Comparison of ENCODE assay signal across 8 cellular contexts in genomic region chr12:69239922-69240624, GRCh38. TPM values are rescaled to one million over a fixed set of nuclear protein-coding genes. Genes with fewer than 3 reads are reported as not detected.
DNase-seq lines count a peak whose midpoint lies in the region; ATAC-seq, FAIRE-seq and TF ChIP-seq lines count a peak whose summit lies in the region.

No MANE protein-coding gene starts in this region.

- FAIRE-seq in GM12878 (lab: Jason Lieb, UNC) = peak; percentile 78

- H3K27ac ChIP-seq in GM12878 (ENCODE audit: control insufficient read depth, insufficient read depth) = peak overlapping the region; percentile 81

- no peak; the same call in 1 of the 2 replicates for TF ChIP-seq POLR2A in GM12878 (IDR thresholded peaks at IDR 0.05; ENCODE audit: low read depth, low read length)

- TF ChIP-seq RAD21 in GM12878 (IDR thresholded peaks at IDR 0.05; ENCODE audit: insufficient read depth, low read depth, low read length) = no peak

- H4K20me1 ChIP-seq in GM12878 (ENCODE audit: control insufficient read depth, insufficient read depth) = no peaks in the 10 kb centered on the region; the same call in 1 of the 2 replicates

- H3K27me3 ChIP-seq in GM12878 (replicated peaks in 1 of 2; ENCODE audit: control insufficient read depth in 2 of 2, insufficient read depth in 2 of 2, low read length in 1 of 2) (no peaks in the 10 kb centered on the region), iPS-15b (ENCODE audit: control insufficient read depth, insufficient read depth, low read length) (peaks cover 2% of the 10 kb centered on the region)

- ATAC-seq in GM21515 (IDR thresholded peaks at IDR 0.05; ENCODE audit: unreplicated experiment) (peak; percentile 38), GM12878 (peak; percentile 17)

- no peak overlapping the region; the same call in 1 of the 2 replicates for H2AFZ ChIP-seq in GM12878 (ENCODE audit: control insufficient read depth, low read depth, low read length)

- intact Hi-C loops in GM12878 (cut with micrococcal nuclease; ENCODE audit: unreplicated experiment) = loop anchor here (10.0 kb wide), 1 partner anchor 395 kb away; no protein-coding TSS in a partner anchor

- H3K9me3 ChIP-seq in GM12878 (replicated peaks; ENCODE audit: control insufficient read depth, insufficient read depth, low read length) (no peaks in the 10 kb centered on the region; the same call in 2 of the 3 replicates), iPS-15b (ENCODE audit: control insufficient read depth, insufficient read depth, low read length) (no peaks in the 10 kb centered on the region)

- WGBS in GM12878 (ENCODE audit: insufficient coverage, insufficient replicate concordance, low lambda C conversion rate, missing lambda C conversion rate) = under 1% methylated on average over 43 of the region's 68 CpGs

- CTCF ChIA-PET in GM12878 (lab: Yijun Ruan, JAX) = interaction anchor here (1.7 to 7.2 kb wide), 3 partner anchors 10 to 84 kb away, joined by 5 to 70 read pairs (median 31); no protein-coding TSS in a partner anchor

- H3K4me1 ChIP-seq in GM12878 (ENCODE audit: control insufficient read depth, insufficient read depth, low read length) (peaks cover 14% of the 10 kb centered on the region), iPS-15b (ENCODE audit: control insufficient read depth, insufficient read depth, low read length) (peaks cover 10% of the 10 kb centered on the region)

- H3K4me3 ChIP-seq in GM12878 = peak overlapping the region; percentile 98
- H3K4me3 ChIP-seq in iPS-15b (ENCODE audit: low read depth, low read length) = peak overlapping the region; percentile 76
- H3K4me3 ChIP-seq in skeletal muscle cell (ENCODE audit: low read depth, low read length) = peak overlapping the region; percentile 89

- TF ChIP-seq EP300 in GM12878 (IDR thresholded peaks at IDR 0.05; ENCODE audit: borderline replicate concordance in 1 of 2, control insufficient read depth in 1 of 2, low read depth in 2 of 2, low read length in 2 of 2) = no peak

- peaks cover 60% of the 10 kb centered on the region for H3K79me2 ChIP-seq in GM12878 (ENCODE audit: control insufficient read depth, insufficient read depth, low read length)

- DNase-seq in EL = peak; percentile 37
- DNase-seq in HuH-7.5 (ENCODE audit: low spot score) = peak; percentile 21
- DNase-seq in T-helper 22 cell (ENCODE audit: low read depth) = peak; percentile 18
- DNase-seq in GM12878 (ENCODE audit: low read depth, low spot score) = no peak
- DNase-seq in skeletal muscle cell (ENCODE audit: low read depth) = no peak
- DNase-seq in NCI-H524 treated with DMSO at 0.1 percent for 48 hours (lab: John Stamatoyannopoulos, UW) = no peak

- POLR2A ChIA-PET in GM12878 (lab: Charles Lee) = interaction anchor here (0.5 to 0.6 kb wide), 2 partner anchors 26 to 280 kb away, joined by 3 read pairs; no protein-coding TSS in a partner anchor

- no TSS peak for BruUV-seq in GM12878 (replicated peaks; lab: Mats Ljungman, UMichigan)

- peak overlapping the region; percentile 73 for H3K4me2 ChIP-seq in GM12878 (ENCODE audit: control insufficient read depth, insufficient read depth)

- RAD21 ChIA-PET in GM12878 (lab: Charles Lee; ENCODE audit: unreplicated experiment) = no interaction called here

- peaks cover 0 to 4% of the 10 kb centered on the region in 2 experiments; a peak in 3 of 4 replicates for H3K36me3 ChIP-seq in GM12878 (ENCODE audit: control insufficient read depth in 2 of 2, insufficient read depth in 2 of 2, low read length in 1 of 2)
- H3K36me3 ChIP-seq in iPS-15b (ENCODE audit: control insufficient read depth, insufficient read depth, low read length) = no peaks in the 10 kb centered on the region

- in situ Hi-C loops in GM12878 (cut with MboI) = no loop called here

- no peak for TF ChIP-seq CTCF in GM12878 (IDR thresholded peaks at IDR 0.05 in 2 of 3, conservative IDR thresholded peaks at IDR 0.05 in 1 of 3; ENCODE audit: control insufficient read depth in 2 of 3, extremely low read depth in 1 of 3, insufficient read depth in 1 of 3, low read depth in 3 of 3, low read length in 3 of 3)

- SMC1A ChIA-PET in GM12878 (lab: Charles Lee; ENCODE audit: uncharacterized antibody, unreplicated experiment) = no interaction called here

- H3K9ac ChIP-seq in GM12878 (ENCODE audit: control insufficient read depth, insufficient read depth, low read length) = peak overlapping the region; percentile 89
- peak overlapping the region; percentile 84 for H3K9ac ChIP-seq in iPS-15b (ENCODE audit: low read depth, low read length)

TF ChIP-seq in GM12878, 131 proteins besides CTCF, POLR2A, EP300 and RAD21:
- no peak for TF ChIP-seq FOXM1 (IDR thresholded peaks at IDR 0.05; ENCODE audit: low read depth, low read length)
- 0 out of 2 replicates have a peak, but pooled peaks have one; percentile 26 for TF ChIP-seq NFXL1 (IDR thresholded peaks at IDR 0.05; ENCODE audit: borderline replicate concordance)
- TF ChIP-seq YY1 (IDR thresholded peaks at IDR 0.05; ENCODE audit: low read depth, low read length) = peak; percentile 52; the same call in 1 of the 2 replicates
- TF ChIP-seq RB1 (IDR thresholded peaks at IDR 0.05; ENCODE audit: borderline replicate concordance) = 0 out of 2 replicates have a peak, but pooled peaks have one; percentile 15
- TF ChIP-seq DPF2 (IDR thresholded peaks at IDR 0.05) = 0 out of 2 replicates have a peak, but pooled peaks have one; percentile 61
- peak; percentile 54 for TF ChIP-seq IKZF1 (conservative IDR thresholded peaks at IDR 0.05)
- TF ChIP-seq, protein P1, sequence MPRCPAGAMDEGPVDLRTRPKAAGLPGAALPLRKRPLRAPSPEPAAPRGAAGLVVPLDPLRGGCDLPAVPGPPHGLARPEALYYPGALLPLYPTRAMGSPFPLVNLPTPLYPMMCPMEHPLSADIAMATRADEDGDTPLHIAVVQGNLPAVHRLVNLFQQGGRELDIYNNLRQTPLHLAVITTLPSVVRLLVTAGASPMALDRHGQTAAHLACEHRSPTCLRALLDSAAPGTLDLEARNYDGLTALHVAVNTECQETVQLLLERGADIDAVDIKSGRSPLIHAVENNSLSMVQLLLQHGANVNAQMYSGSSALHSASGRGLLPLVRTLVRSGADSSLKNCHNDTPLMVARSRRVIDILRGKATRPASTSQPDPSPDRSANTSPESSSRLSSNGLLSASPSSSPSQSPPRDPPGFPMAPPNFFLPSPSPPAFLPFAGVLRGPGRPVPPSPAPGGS (IDR thresholded peaks at IDR 0.05; ENCODE audit: borderline replicate concordance, insufficient read depth, low read depth, low read length, poor library complexity, severe bottlenecking) = no peak
- TF ChIP-seq CHD1 (IDR thresholded peaks at IDR 0.05; ENCODE audit: low read depth, low read length) = peak; percentile 37; the same call in 1 of the 2 replicates
- TF ChIP-seq BHLHE40 (IDR thresholded peaks at IDR 0.05; ENCODE audit: borderline replicate concordance in 1 of 2, low read depth in 2 of 2, low read length in 1 of 2) = peak in 1 of 2 experiments; percentile 17; a peak in 1 of 4 replicates
- no peak for TF ChIP-seq REST (IDR thresholded peaks at IDR 0.05; ENCODE audit: low read depth, low read length)
- TF ChIP-seq ZNF207 (IDR thresholded peaks at IDR 0.05; ENCODE audit: borderline replicate concordance) = no peak

RNA-seq across cellular contexts. Expression of gene CPSF6, which starts 0.7 kb away (rescaled TPM):
- total RNA-seq in GM12878 (2013; cell fraction: nucleolus; rRNA removed) = 337 TPM in 2 replicates
- total RNA-seq in GM12878 (2014; rRNA removed) = 40.9 and 44.8 TPM in 2 replicates
- total RNA-seq in GM12878 (2014; rRNA removed; fragmentation: Illumina TruSeq; extraction: Trizol) = 71.1 and 75.7 TPM in 2 replicates
- total RNA-seq in GM12878 (2021) = 100 and 103 TPM in 2 replicates
- 45.7 TPM for polyA plus RNA-seq in GM12878 (2011; ENCODE audit: low read depth)
- 72.7 and 82.5 TPM in 2 replicates for polyA plus RNA-seq in GM12878 (2011; rRNA removed)
- 39.3 and 58.3 TPM in 2 replicates for polyA plus RNA-seq in GM12878 (2011; cell fraction: cytosol; rRNA removed)
- 98.8 and 103 TPM in 2 replicates for polyA plus RNA-seq in GM12878 (2011; cell fraction: nucleus; rRNA removed)
- 51.7 and 120 TPM in 2 replicates for polyA plus RNA-seq in GM12878 (2012)
- 65.0 and 71.3 TPM in 2 replicates for polyA plus RNA-seq in GM12878 (2014; fragmentation: Illumina TruSeq; extraction: Trizol)
- polyA plus RNA-seq in GM12878 (2014; fragmentation: Nextera tagmentation; extraction: Ambion mirVana) = 10 to 100 TPM; 45.9 to 49.2 TPM
- polyA plus RNA-seq in GM12878 (2014; rRNA removed) = 118 and 132 TPM in 2 replicates
- polyA plus RNA-seq in GM12878 (2016; fragmentation: Nextera tagmentation; extraction: Ambion mirVana) = 100 to 1,000 TPM; 145 to 150 TPM
- polyA minus RNA-seq in GM12878 (2011; rRNA and poly(A)+ RNA removed) = 73.1 and 84.5 TPM in 2 replicates
- polyA minus RNA-seq in GM12878 (2011; cell fraction: cytosol; rRNA and poly(A)+ RNA removed) = 36.5 and 38.0 TPM in 2 replicates
- polyA minus RNA-seq in GM12878 (2011; cell fraction: nucleus; rRNA and poly(A)+ RNA removed) = 60.3 and 101 TPM in 2 replicates

Comparison
In these comparisons a context has a peak if more than half of its experiments do, and no peak if none do; other contexts are left out.
1. DNase-seq: peak in EL (single experiment), HuH-7.5 (single experiment) and T-helper 22 cell (single experiment); none in GM12878 (single experiment), skeletal muscle cell (single experiment) and NCI-H524 treated with DMSO at 0.1 percent for 48 hours (single experiment).
2. Peak in every context shown above with its lines, with median percentiles within 50 percentile points of each other: H3K4me3 ChIP-seq.